ENCODE assay signal across 20 cellular contexts in genomic region chr7:128989961-128990360, GRCh38. TPM values are rescaled to one million over a fixed set of nuclear protein-coding genes. Genes with fewer than 3 reads are reported as not detected.
DNase-seq lines count a peak whose midpoint lies in the region; ATAC-seq and TF ChIP-seq lines count a peak whose summit lies in the region.
"Had no signal": no experiment of that assay in that cellular context is flagged by ENCODE, and none has a peak within 500 bp of the region (broad histone marks: within the 10 kb centered on the region; RNA-seq: fewer than 3 reads in every experiment).

No MANE protein-coding gene starts in this region.

- H3K4me3 ChIP-seq in LNCaP clone FGC (ENCODE audit: low read depth, low read length) (no peak overlapping the region), neutrophil (ENCODE audit: low read depth in 1 of 2, low read length in 1 of 2) (no peak overlapping the region), upper lobe of right lung (no peak overlapping the region)
- H3K4me3 ChIP-seq: A549 had no signal

- H3K9me3 Mint-ChIP-seq in stimulated activated effector memory CD8-positive, alpha-beta T cell treated with anti-CD3 and anti-CD28 coated beads, Interleukin-12 subunit alpha, Interleukin-12 subunit beta, amount 100 ng/mL, for 72 hours = no peaks in the 10 kb centered on the region
- H3K9me3 Mint-ChIP-seq: CD8-positive, alpha-beta T cell had no signal

- H3K27ac ChIP-seq in neutrophil (peak overlapping the region; percentile 32), upper lobe of right lung (no peak overlapping the region)
- H3K27ac ChIP-seq: A549 had no signal

- intact Hi-C loops in upper lobe of right lung (cut with DNase I) = no loop called here

- H3K4me1 Mint-ChIP-seq in stimulated activated effector memory CD8-positive, alpha-beta T cell treated with anti-CD3 and anti-CD28 coated beads, Interleukin-12 subunit alpha, Interleukin-12 subunit beta, amount 100 ng/mL, for 72 hours = no peaks in the 10 kb centered on the region

- peak overlapping the region; percentile 9 for H3K27ac Mint-ChIP-seq in stimulated activated effector memory CD8-positive, alpha-beta T cell treated with anti-CD3 and anti-CD28 coated beads, Interleukin-12 subunit alpha, Interleukin-12 subunit beta, amount 100 ng/mL, for 72 hours
- H3K27ac Mint-ChIP-seq: CD8-positive, alpha-beta T cell had no signal

- peaks cover 99% of the 10 kb centered on the region for H3K36me3 ChIP-seq in neutrophil
- H3K36me3 ChIP-seq in upper lobe of right lung = peaks cover 86% of the 10 kb centered on the region

- DNase-seq in LNCaP clone FGC (ENCODE audit: low read depth) (peak; percentile 4), fibroblast of peridontal ligament (ENCODE audit: extremely low read depth) (peak; percentile 12), DMS79 treated with DMSO at 0.1 percent for 48 hours (lab: John Stamatoyannopoulos, UW) (no peak), upper lobe of right lung (no peak), DMS153 treated with DMSO at 0.1 percent for 48 hours (lab: John Stamatoyannopoulos, UW; ENCODE audit: unreplicated experiment) (no peak)
- DNase-seq in stimulated activated effector memory CD8-positive, alpha-beta T cell treated with anti-CD3 and anti-CD28 coated beads, Interleukin-12 subunit alpha, Interleukin-12 subunit beta, amount 100 ng/mL, for 72 hours (ENCODE audit: low spot score in 2 of 2) = no peak
- DNase-seq in activated CD4-positive, alpha-beta T cell treated with anti-CD3 and anti-CD28 coated beads, Interleukin-2, amount 50 U/mL, for 48 hours = no peak
- DNase-seq: 8988T; ACHN; C1 segment of cervical spinal cord; Caco-2; CD8-positive, alpha-beta T cell; DMS153; DMS79; GF-D8; H7; HCEC 1CT had no signal

- H3K9me3 ChIP-seq in neutrophil = no peaks in the 10 kb centered on the region
- H3K9me3 ChIP-seq in upper lobe of right lung = no peaks in the 10 kb centered on the region
- H3K9me3 ChIP-seq: A549, Caco-2 had no signal

- peaks cover 99% of the 10 kb centered on the region for H3K36me3 Mint-ChIP-seq in stimulated activated effector memory CD8-positive, alpha-beta T cell treated with anti-CD3 and anti-CD28 coated beads, Interleukin-12 subunit alpha, Interleukin-12 subunit beta, amount 100 ng/mL, for 72 hours

- H3K4me1 ChIP-seq in neutrophil (ENCODE audit: control insufficient read depth in 1 of 2, insufficient read depth in 1 of 2, low read depth in 1 of 2, low read length in 1 of 2) = peaks cover 8 to 9% of the 10 kb centered on the region in 2 experiments
- no peaks in the 10 kb centered on the region for H3K4me1 ChIP-seq in upper lobe of right lung
- H3K4me1 ChIP-seq: A549, Caco-2 had no signal

- ATAC-seq in stimulated activated effector memory CD8-positive, alpha-beta T cell treated with anti-CD3 and anti-CD28 coated beads, Interleukin-12 subunit alpha, Interleukin-12 subunit beta, amount 100 ng/mL, for 72 hours = no peak
- no peak for ATAC-seq in upper lobe of right lung
- ATAC-seq: A549; CD8-positive, alpha-beta T cell had no signal

- H3K4me3 Mint-ChIP-seq in stimulated activated effector memory CD8-positive, alpha-beta T cell treated with anti-CD3 and anti-CD28 coated beads, Interleukin-12 subunit alpha, Interleukin-12 subunit beta, amount 100 ng/mL, for 72 hours = no peak overlapping the region
- H3K4me3 Mint-ChIP-seq: CD8-positive, alpha-beta T cell had no signal

- H3K27me3 ChIP-seq in neutrophil (no peaks in the 10 kb centered on the region), upper lobe of right lung (no peaks in the 10 kb centered on the region)

- TF ChIP-seq CTCF in LNCaP clone FGC (IDR thresholded peaks at IDR 0.05; ENCODE audit: control insufficient read depth, extremely low read depth, insufficient read depth) = no peak
- no peak for TF ChIP-seq CTCF in neutrophil (IDR thresholded peaks at IDR 0.05)
- TF ChIP-seq CTCF in upper lobe of right lung (IDR thresholded peaks at IDR 0.05) = no peak

RNA-seq across cellular contexts. Expression of gene IRF5, which starts 52.2 kb away (rescaled TPM):
- 29.4 TPM for total RNA-seq in upper lobe of right lung
- total RNA-seq: G401 had no signal

Comparison
In these comparisons a context has a peak if more than half of its experiments do, and no peak if none do; other contexts are left out.
1. DNase-seq: peak in LNCaP clone FGC (single experiment) and fibroblast of peridontal ligament (single experiment); none in stimulated activated effector memory CD8-positive, alpha-beta T cell treated with anti-CD3 and anti-CD28 coated beads, Interleukin-12 subunit alpha, Interleukin-12 subunit beta, amount 100 ng/mL, for 72 hours (0 of 2), DMS79 treated with DMSO at 0.1 percent for 48 hours (single experiment), activated CD4-positive, alpha-beta T cell treated with anti-CD3 and anti-CD28 coated beads, Interleukin-2, amount 50 U/mL, for 48 hours (0 of 2), upper lobe of right lung (single experiment) and DMS153 treated with DMSO at 0.1 percent for 48 hours (single experiment).